10 cellular contexts compared by ENCODE assay signal in genomic region chr4:36285784-36286480, GRCh38. TPM values are rescaled to one million over a fixed set of nuclear protein-coding genes. Genes with fewer than 3 reads are reported as not detected.
DNase-seq lines count a peak whose midpoint lies in the region; ATAC-seq and TF ChIP-seq lines count a peak whose summit lies in the region.
"Had no signal": no experiment of that assay in that cellular context is flagged by ENCODE, and none has a peak within 500 bp of the region (broad histone marks: within the 10 kb centered on the region; RNA-seq: fewer than 3 reads in every experiment).

No MANE protein-coding gene starts in this region.

- CTCF ChIA-PET in RWPE1 (lab: Yijun Ruan, JAX) = no interaction called here

- no peaks in the 10 kb centered on the region for H3K36me3 ChIP-seq in ovary
- H3K36me3 ChIP-seq: upper lobe of left lung had no signal

- no peaks in the 10 kb centered on the region for H3K4me1 ChIP-seq in ovary (ENCODE audit: insufficient read depth)

- TF ChIP-seq POLR2A in ovary (IDR thresholded peaks at IDR 0.05) = no peak

- no peak for TF ChIP-seq EP300 in ovary (IDR thresholded peaks at IDR 0.05)

- POLR2A ChIA-PET in RWPE1 (lab: Yijun Ruan, JAX; ENCODE audit: low non-redundant PET) = no interaction called here

- no peaks in the 10 kb centered on the region for H3K9me3 ChIP-seq in ovary
- H3K9me3 ChIP-seq: upper lobe of left lung had no signal

- DNase-seq in MV-4-11 (lab: John Stamatoyannopoulos, UW) = peak; percentile 44
- peak; percentile 52 for DNase-seq in activated gamma-delta T cell treated with anti-CD3 and anti-CD28 coated beads, Interleukin-2, amount 50 U/mL, for 16 hours (ENCODE audit: low read depth)
- peak; percentile 30 for DNase-seq in stimulated activated CD4-positive, alpha-beta T cell treated with anti-CD3 and anti-CD28 coated beads, Interleukin-2, amount 100 ng/mL, for 4 hours (ENCODE audit: low read depth)
- no peak for DNase-seq in NCI-H2227 (lab: John Stamatoyannopoulos, UW; ENCODE audit: unreplicated experiment)
- no peak for DNase-seq in ovary
- no peak for DNase-seq in RWPE1 (ENCODE audit: low spot score)
- DNase-seq: upper lobe of left lung had no signal

- intact Hi-C loops in ovary (cut with DNase I) = no loop called here

- TF ChIP-seq CTCF in ovary (IDR thresholded peaks at IDR 0.05) (no peak), RWPE1 (conservative IDR thresholded peaks at IDR 0.05; ENCODE audit: low read depth) (no peak)

- H3K27ac ChIP-seq in ovary (no peak overlapping the region), RWPE1 (no peak overlapping the region)
- H3K27ac ChIP-seq: upper lobe of left lung had no signal

- ATAC-seq in GM18498 (IDR thresholded peaks at IDR 0.05; ENCODE audit: unreplicated experiment) (peak; percentile 99), HG02571 (IDR thresholded peaks at IDR 0.05; ENCODE audit: unreplicated experiment) (peak; percentile 97)

- no peak overlapping the region for H3K4me3 ChIP-seq in ovary
- H3K4me3 ChIP-seq: upper lobe of left lung had no signal

- 79 to 85% (median 81%) methylated on average over 6 of the region's 6 CpGs for WGBS in ovary, 3 donors

- no peaks in the 10 kb centered on the region for H3K27me3 ChIP-seq in ovary
- H3K27me3 ChIP-seq: upper lobe of left lung had no signal

RNA-seq across cellular contexts. Expression of gene DTHD1, which starts 4.5 kb away (rescaled TPM):
- total RNA-seq in ovary = 10 to 100 TPM in 1 of 7 donors, 1 to 10 TPM in 2, under 1 TPM in 2, not detected in 2; 0.94 to 14.8 (median 1.1) TPM
- under 1 TPM; 0.04 to 0.70 TPM for polyA plus RNA-seq in ovary
- total RNA-seq: fibroblast of villous mesenchyme had no signal

RNA-seq across cellular contexts. Expression of gene ARAP2, which starts 41.6 kb away (rescaled TPM):
- total RNA-seq in ovary = 10 to 100 TPM in 2 of 7 donors, 1 to 10 TPM in 5; 1.8 to 77.3 (median 6.4) TPM
- polyA plus RNA-seq in ovary = 1 to 10 TPM in 1 of 2 donors, under 1 TPM in 1; 0.76 to 3.3 TPM

Comparison
In these comparisons a context has a peak if more than half of its experiments do, and no peak if none do; other contexts are left out.
1. DNase-seq: peak in MV-4-11 (single experiment), activated gamma-delta T cell treated with anti-CD3 and anti-CD28 coated beads, Interleukin-2, amount 50 U/mL, for 16 hours (single experiment) and stimulated activated CD4-positive, alpha-beta T cell treated with anti-CD3 and anti-CD28 coated beads, Interleukin-2, amount 100 ng/mL, for 4 hours (single experiment); none in NCI-H2227 (single experiment), ovary (0 of 5) and RWPE1 (single experiment).